ENCODE assay signal across 8 cellular contexts in genomic region chr14:43155258-43155657, GRCh38.
"Had no signal": no experiment of that assay in that cellular context is flagged by ENCODE, and none has a peak within 500 bp of the region (broad histone marks: within the 10 kb centered on the region; RNA-seq: fewer than 3 reads in every experiment).

No MANE protein-coding gene starts in this region.

- H3K4me1 ChIP-seq: HAP-1 had no signal

- H3K27ac ChIP-seq: GM23248, HL-60 had no signal

- H3K4me3 ChIP-seq: GM23248, HAP-1 had no signal

- ATAC-seq: HCT116 had no signal

- DNase-seq: GM23248, GOT3, H7, HFFc6, IMR-90 had no signal

- H2AFZ ChIP-seq: GM23248 had no signal

- H3K9me3 ChIP-seq: HAP-1 had no signal

- H3K9ac ChIP-seq: GM23248 had no signal

- H3K36me3 ChIP-seq: HAP-1 had no signal
